In genomic region chr4:88006956-88007303, GRCh38 we compare ENCODE assay signal across 8 cellular contexts. TPM values are rescaled to one million over a fixed set of nuclear protein-coding genes. Genes with fewer than 3 reads are reported as not detected.
DNase-seq lines count a peak whose midpoint lies in the region; ATAC-seq, FAIRE-seq and TF ChIP-seq lines count a peak whose summit lies in the region.

No MANE protein-coding gene starts in this region.

- no peak overlapping the region for H2AFZ ChIP-seq in PC-9

- no peaks in the 10 kb centered on the region for H3K27me3 ChIP-seq in CD8-positive, alpha-beta memory T cell (ENCODE audit: insufficient read depth, low read length, poor library complexity, severe bottlenecking)
- H3K27me3 ChIP-seq in PC-9 (ENCODE audit: insufficient read depth, low read depth): no peaks in the 10 kb centered on the region
- no peaks in the 10 kb centered on the region for H3K27me3 ChIP-seq in pancreas

- peaks cover 31% of the 10 kb centered on the region for H3K79me2 ChIP-seq in PC-9 (ENCODE audit: low read depth)

- H3K9me3 Mint-ChIP-seq in CD8-positive, alpha-beta memory T cell: no peaks in the 10 kb centered on the region

- no peaks in the 10 kb centered on the region for H4K20me1 ChIP-seq in PC-9 (ENCODE audit: insufficient read depth)

- no peak for DNase-seq in CD8-positive, alpha-beta memory T cell
- DNase-seq in PC-9 (no peak), epithelial cell of proximal tubule (ENCODE audit: low read depth) (no peak), pancreas (no peak), activated gamma-delta T cell treated with Interleukin-2 at 50 U/mL for 16 hours (no peak), NCI-H446 (lab: John Stamatoyannopoulos, UW) (no peak), putamen (ENCODE audit: low spot score) (no peak)
- DNase-seq in NK-92 treated with Interleukin-12 subunit alpha and Interleukin-12 subunit beta, amount 100 ng/mL, for 24 hours (lab: John Stamatoyannopoulos, UW): no peak

- FAIRE-seq in pancreas (lab: Jason Lieb, UNC): no peak

- peak overlapping the region; percentile 36 for H3K4me3 ChIP-seq in CD8-positive, alpha-beta memory T cell (ENCODE audit: low read length)
- H3K4me3 ChIP-seq in PC-9 (peak overlapping the region; percentile 74; the same call in 1 of the 2 replicates), epithelial cell of proximal tubule (ENCODE audit: low read depth, low read length) (peak overlapping the region; percentile 84), pancreas (peak overlapping the region in 3 of 4 donors; percentile 72 to 83 (median 83))

- peaks cover 31 to 35% (median 33%) of the 10 kb centered on the region in 3 donors for H3K4me1 Mint-ChIP-seq in CD8-positive, alpha-beta memory T cell

- CTCF ChIA-PET in CD8-positive, alpha-beta memory T cell (lab: Charles Lee): no interaction called here
- CTCF ChIA-PET in PC-9 (lab: Charles Lee): no interaction called here

- POLR2A ChIA-PET in CD8-positive, alpha-beta memory T cell (lab: Charles Lee): no interaction called here
- POLR2A ChIA-PET in PC-9 (lab: Charles Lee; ENCODE audit: unreplicated experiment): no interaction called here

- H3K9me3 ChIP-seq in CD8-positive, alpha-beta memory T cell (ENCODE audit: low read length): no peaks in the 10 kb centered on the region
- H3K9me3 ChIP-seq in PC-9 (ENCODE audit: insufficient read depth, low read depth) (no peaks in the 10 kb centered on the region), pancreas (no peaks in the 10 kb centered on the region)

- no peak overlapping the region for H3K27ac ChIP-seq in CD8-positive, alpha-beta memory T cell (ENCODE audit: low read depth, low read length)
- no peak overlapping the region for H3K27ac ChIP-seq in PC-9
- H3K27ac ChIP-seq in pancreas: peak overlapping the region in 3 of 4 donors; percentile 59 to 82 (median 70)

- no TSS peak for BruUV-seq in PC-9 (replicated peaks; lab: Mats Ljungman, UMichigan)

- intact Hi-C loops in PC-9 (cut with micrococcal nuclease; ENCODE audit: unreplicated experiment) (no loop called here), pancreas (cut with DNase I) (no loop called here)

- H3K4me2 ChIP-seq in PC-9: peak overlapping the region; percentile 61

- H3K9me2 ChIP-seq in PC-9 (ENCODE audit: insufficient read depth): no peaks in the 10 kb centered on the region

- H3K36me3 ChIP-seq in CD8-positive, alpha-beta memory T cell (ENCODE audit: insufficient read depth, low read length): no peaks in the 10 kb centered on the region
- H3K36me3 ChIP-seq in PC-9 (ENCODE audit: low read depth) (no peaks in the 10 kb centered on the region), pancreas (no peaks in the 10 kb centered on the region)

- peaks cover 6% of the 10 kb centered on the region for H3K4me1 ChIP-seq in CD8-positive, alpha-beta memory T cell (ENCODE audit: insufficient read depth, low read length)
- H3K4me1 ChIP-seq in PC-9 (replicated peaks; ENCODE audit: insufficient read depth): peaks cover 13% of the 10 kb centered on the region
- peaks cover 0 to 11% (median 0%) of the 10 kb centered on the region in 3 donors for H3K4me1 ChIP-seq in pancreas

- TF ChIP-seq CTCF in PC-9 (conservative IDR thresholded peaks at IDR 0.05) (no peak), epithelial cell of proximal tubule (conservative IDR thresholded peaks at IDR 0.05; ENCODE audit: low read depth, low read length) (no peak), pancreas (IDR thresholded peaks at IDR 0.05) (no peak)

- H3F3A ChIP-seq in PC-9 (ENCODE audit: insufficient read depth, low read depth): no peaks in the 10 kb centered on the region

- no peak for ATAC-seq in pancreas

- H3K36me3 Mint-ChIP-seq in CD8-positive, alpha-beta memory T cell: peaks cover 0 to 6% (median 2%) of the 10 kb centered on the region in 3 donors

- H3K4me3 Mint-ChIP-seq in CD8-positive, alpha-beta memory T cell: peak overlapping the region; percentile 79 to 96 (median 88)

- WGBS in pancreas, 2 donors: 67 to 70% methylated on average over 10 of the region's 10 CpGs

- H3K27ac Mint-ChIP-seq in CD8-positive, alpha-beta memory T cell: peak overlapping the region in 5 of 8 donors; percentile 13 to 87 (median 83)

- peaks cover 2 to 4% of the 10 kb centered on the region in 2 donors for H3K27me3 Mint-ChIP-seq in CD8-positive, alpha-beta memory T cell

RNA-seq across cellular contexts. Expression of gene PKD2, which starts 0.5 kb away (rescaled TPM):
- 1 to 10 TPM; 7.1 to 8.3 TPM for total RNA-seq in CD8-positive, alpha-beta memory T cell
- 4.9 TPM for polyA plus RNA-seq in CD8-positive, alpha-beta memory T cell
- total RNA-seq in PC-9 (2021): 10.2 and 16.3 TPM in 2 replicates
- 14.1 and 14.7 TPM in 2 replicates for total RNA-seq in epithelial cell of proximal tubule
- 10 to 100 TPM in 4 of 6 donors, 1 to 10 TPM in 2; 9.1 to 21.6 (median 11.5) TPM for total RNA-seq in pancreas
- polyA plus RNA-seq in pancreas: 10 to 100 TPM in 1 of 2 donors, 1 to 10 TPM in 1; 7.6 to 17.0 TPM

RNA-seq across cellular contexts. Expression of gene SPP1, which starts 31.4 kb away (rescaled TPM):
- total RNA-seq in CD8-positive, alpha-beta memory T cell: 1 to 10 TPM; 4.9 to 7.2 TPM
- not detected for polyA plus RNA-seq in CD8-positive, alpha-beta memory T cell
- 212 and 249 TPM in 2 replicates for total RNA-seq in PC-9 (2021)
- total RNA-seq in epithelial cell of proximal tubule: 112 and 694 TPM in 2 replicates
- 1,000 to 10,000 TPM in 1 of 6 donors, 100 to 1,000 TPM in 3, 10 to 100 TPM in 2; 55.4 to 1,351 (median 166) TPM for total RNA-seq in pancreas
- polyA plus RNA-seq in pancreas: 100 to 1,000 TPM in 1 of 2 donors, 10 to 100 TPM in 1; 78.8 to 297 TPM

Comparison
In these comparisons a context has a peak if more than half of its experiments do, and no peak if none do; other contexts are left out.
1. H3K27ac ChIP-seq: peak in pancreas (3 of 4); none in CD8-positive, alpha-beta memory T cell (single experiment) and PC-9 (single experiment).
2. RNA of gene SPP1, which starts 31.4 kb away (total RNA-seq): 112 to 694 TPM in epithelial cell of proximal tubule, 212 to 249 TPM in PC-9 and 55.4 to 1,351 TPM in pancreas; 4.9 to 7.2 TPM in CD8-positive, alpha-beta memory T cell; every median in the first group is over 4 times any median in the second.
3. Peak in every context shown above with its lines, with median percentiles within 50 percentile points of each other: H3K4me3 ChIP-seq.